14 cellular contexts compared by ENCODE assay signal in genomic region chr6:130183271-130184222, GRCh38. TPM values are rescaled to one million over a fixed set of nuclear protein-coding genes. Genes with fewer than 3 reads are reported as not detected.
DNase-seq lines count a peak whose midpoint lies in the region; ATAC-seq and TF ChIP-seq lines count a peak whose summit lies in the region.
"Had no signal": no experiment of that assay in that cellular context is flagged by ENCODE, and none has a peak within 500 bp of the region (broad histone marks: within the 10 kb centered on the region; RNA-seq: fewer than 3 reads in every experiment).

No MANE protein-coding gene starts in this region.

- H3K9ac ChIP-seq in MM.1S (ENCODE audit: low read length), result peak overlapping the region; percentile 10; the same call in 1 of the 2 replicates
- H3K9ac ChIP-seq: parathyroid adenoma had no signal

- peak; percentile 39 to 55 for ATAC-seq in activated CD4-positive, CD25-positive, alpha-beta regulatory T cell treated with anti-CD3 and anti-CD28 coated beads, Interleukin-2, amount 50 U/mL, for 24 hours
- peak; percentile 91 for ATAC-seq in activated naive CD8-positive, alpha-beta T cell treated with anti-CD3 and anti-CD28 coated beads, Interleukin-2, amount 10 ng/mL, durations not matched to agents 7 days and 5 days (ENCODE audit: low read depth)
- ATAC-seq in GM21717 (IDR thresholded peaks at IDR 0.05; ENCODE audit: unreplicated experiment) (no peak), HG02642 (IDR thresholded peaks at IDR 0.05; ENCODE audit: poor library complexity, unreplicated experiment) (no peak)
- ATAC-seq: left ventricle myocardium superior had no signal

- H3K4me3 ChIP-seq in MM.1S (ENCODE audit: low read length), result peak overlapping the region; percentile 9; the same call in 1 of the 2 replicates

- no peaks in the 10 kb centered on the region for H3K4me1 ChIP-seq in MM.1S (ENCODE audit: low read length)
- H3K4me1 ChIP-seq: parathyroid adenoma had no signal

- H2AFZ ChIP-seq in MM.1S (ENCODE audit: low read length), result peak overlapping the region; percentile 39
- H2AFZ ChIP-seq: parathyroid adenoma had no signal

- H3K27ac Mint-ChIP-seq in activated naive CD8-positive, alpha-beta T cell treated with anti-CD3 and anti-CD28 coated beads, Interleukin-2, amount 10 ng/mL, durations not matched to agents 7 days and 5 days, result peak overlapping the region; percentile 97

- POLR2A ChIA-PET in activated naive CD8-positive, alpha-beta T cell treated with anti-CD3 and anti-CD28 coated beads, Interleukin-2, amount 10 ng/mL, durations not matched to agents 7 days and 5 days (lab: Charles Lee), result interaction anchor here (0.7 to 1.3 kb wide), 6 partner anchors 10 to 60 kb away, joined by 3 to 10 read pairs (median 3); no protein-coding TSS in a partner anchor

- H3K4me3 Mint-ChIP-seq in activated naive CD8-positive, alpha-beta T cell treated with anti-CD3 and anti-CD28 coated beads, Interleukin-2, amount 10 ng/mL, durations not matched to agents 7 days and 5 days, result peak overlapping the region; percentile 80

- peaks cover 3% of the 10 kb centered on the region for H3K9me3 Mint-ChIP-seq in activated naive CD8-positive, alpha-beta T cell treated with anti-CD3 and anti-CD28 coated beads, Interleukin-2, amount 10 ng/mL, durations not matched to agents 7 days and 5 days

- H3K27me3 ChIP-seq in MM.1S (replicated peaks; ENCODE audit: insufficient read depth, low read length), result no peaks in the 10 kb centered on the region

- H3K4me1 Mint-ChIP-seq in activated naive CD8-positive, alpha-beta T cell treated with anti-CD3 and anti-CD28 coated beads, Interleukin-2, amount 10 ng/mL, durations not matched to agents 7 days and 5 days, result peaks cover 32% of the 10 kb centered on the region

- DNase-seq in activated CD4-positive, CD25-positive, alpha-beta regulatory T cell (lab: John Stamatoyannopoulos, UW), result no peak
- DNase-seq in MM.1S, result no peak
- peak; percentile 37 for DNase-seq in activated naive CD8-positive, alpha-beta T cell treated with anti-CD3 and anti-CD28 coated beads, Interleukin-2, amount 10 ng/mL, durations not matched to agents 7 days and 5 days
- peak; percentile 13 for DNase-seq in stimulated activated CD8-positive, alpha-beta memory T cell treated with anti-CD3 and anti-CD28 coated beads, Interleukin-12 subunit alpha, Interleukin-12 subunit beta, amount 100 ng/mL, for 4 hours (ENCODE audit: low read depth)
- no peak for DNase-seq in NCI-H524 (lab: John Stamatoyannopoulos, UW)
- DNase-seq: 8988T, head of caudate nucleus, left ventricle myocardium superior, NCI-H524 treated with DMSO at 0.1 percent for 48 hours, Right ventricle myocardium superior had no signal

- no peaks in the 10 kb centered on the region for H3K9me2 ChIP-seq in MM.1S (replicated peaks; ENCODE audit: insufficient read depth, low read length)

- H4K20me1 ChIP-seq in MM.1S (ENCODE audit: insufficient read depth, low read length), result no peaks in the 10 kb centered on the region

- no peaks in the 10 kb centered on the region for H3K9me3 ChIP-seq in MM.1S (replicated peaks; ENCODE audit: insufficient read depth, low read length)

- H3K36me3 ChIP-seq in MM.1S (replicated peaks; ENCODE audit: insufficient read depth, low read length), result no peaks in the 10 kb centered on the region

- peaks cover 36% of the 10 kb centered on the region for H3K36me3 Mint-ChIP-seq in activated naive CD8-positive, alpha-beta T cell treated with anti-CD3 and anti-CD28 coated beads, Interleukin-2, amount 10 ng/mL, durations not matched to agents 7 days and 5 days

- H3K27me3 Mint-ChIP-seq in activated naive CD8-positive, alpha-beta T cell treated with anti-CD3 and anti-CD28 coated beads, Interleukin-2, amount 10 ng/mL, durations not matched to agents 7 days and 5 days, result no peaks in the 10 kb centered on the region

- H3K4me2 ChIP-seq in MM.1S (ENCODE audit: low read depth, low read length), result peak overlapping the region; percentile 48; the same call in 1 of the 2 replicates

- peak overlapping the region; percentile 5; the same call in 1 of the 2 replicates for H3K27ac ChIP-seq in MM.1S (ENCODE audit: low read length)
- H3K27ac ChIP-seq: parathyroid adenoma had no signal

- H3K79me2 ChIP-seq in MM.1S (ENCODE audit: low read length), result no peaks in the 10 kb centered on the region
- H3K79me2 ChIP-seq: parathyroid adenoma had no signal

- no peak for TF ChIP-seq CTCF in MM.1S (IDR thresholded peaks at IDR 0.05; ENCODE audit: low read length)

- no peaks in the 10 kb centered on the region for H3F3A ChIP-seq in MM.1S (ENCODE audit: insufficient read depth, low read length)

RNA-seq across cellular contexts. Expression of gene SAMD3, which starts 39.2 kb away (rescaled TPM):
- total RNA-seq in activated naive CD8-positive, alpha-beta T cell treated with anti-CD3 and anti-CD28 coated beads, Interleukin-2, amount 10 ng/mL, durations not matched to agents 7 days and 5 days, result 10 to 100 TPM; 51.0 to 52.6 TPM

Comparison
In these comparisons a context has a peak if more than half of its experiments do, and no peak if none do; other contexts are left out.
1. ATAC-seq: peak in activated CD4-positive, CD25-positive, alpha-beta regulatory T cell treated with anti-CD3 and anti-CD28 coated beads, Interleukin-2, amount 50 U/mL, for 24 hours (2 of 2) and activated naive CD8-positive, alpha-beta T cell treated with anti-CD3 and anti-CD28 coated beads, Interleukin-2, amount 10 ng/mL, durations not matched to agents 7 days and 5 days (single experiment); none in GM21717 (single experiment) and HG02642 (single experiment).
2. DNase-seq: peak in activated naive CD8-positive, alpha-beta T cell treated with anti-CD3 and anti-CD28 coated beads, Interleukin-2, amount 10 ng/mL, durations not matched to agents 7 days and 5 days (single experiment) and stimulated activated CD8-positive, alpha-beta memory T cell treated with anti-CD3 and anti-CD28 coated beads, Interleukin-12 subunit alpha, Interleukin-12 subunit beta, amount 100 ng/mL, for 4 hours (single experiment); none in activated CD4-positive, CD25-positive, alpha-beta regulatory T cell (0 of 4), MM.1S (single experiment) and NCI-H524 (0 of 2).